ENCODE assay signal across 34 cellular contexts in the genomic region with DNA sequence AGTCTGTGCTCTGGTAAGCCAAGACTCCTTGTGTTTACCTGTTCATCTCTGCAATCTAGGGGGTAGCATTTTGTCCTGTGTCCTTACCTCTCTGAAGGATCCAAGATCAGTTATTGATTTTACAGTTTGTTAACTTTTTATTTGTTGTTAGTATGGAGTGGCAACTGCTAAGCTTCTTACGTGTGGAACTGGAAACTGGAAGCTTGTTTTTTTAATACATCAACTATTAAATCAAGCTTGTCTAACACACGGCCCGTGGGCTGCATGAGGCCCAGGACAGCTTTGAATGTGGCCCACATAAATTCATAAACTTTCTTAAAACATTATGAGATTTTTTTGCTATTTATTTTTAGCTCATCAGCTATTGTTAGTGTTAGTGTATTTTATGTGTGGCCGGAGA. TPM values are rescaled to one million over a fixed set of nuclear protein-coding genes. Genes with fewer than 3 reads are reported as not detected.
"Had no signal": no experiment of that assay in that cellular context is flagged by ENCODE, and none has a peak within 500 bp of the region (broad histone marks: within the 10 kb centered on the region; RNA-seq: fewer than 3 reads in every experiment).

No MANE protein-coding gene starts in this region.

- DNase-seq: activated CD4-positive, alpha-beta T cell treated with anti-CD3 and anti-CD28 coated beads for 48 hours; activated CD4-positive, alpha-beta T cell treated with anti-CD3 and anti-CD28 coated beads, Interleukin-2, amount 50 U/mL, for 48 hours; activated CD8-positive, alpha-beta memory T cell treated with anti-CD3 and anti-CD28 coated beads, Interleukin-2, amount 50 U/mL, for 4 hours; activated effector memory CD4-positive, alpha-beta T cell treated with anti-CD3 and anti-CD28 coated beads, Interleukin-2, amount 50 U/mL, for 16 hours; activated naive CD4-positive, alpha-beta T cell treated with anti-CD3 and anti-CD28 coated beads for 36 hours; activated naive CD8-positive, alpha-beta T cell treated with anti-CD3 and anti-CD28 coated beads for 36 hours; activated T-cell treated with anti-CD3 and anti-CD28 coated beads, Interleukin-2, amount 50 U/mL, for 1 hour; dorsolateral prefrontal cortex; effector memory CD4-positive, alpha-beta T cell; head of caudate nucleus; hippocampal formation; left ventricle myocardium inferior; mammary epithelial cell; nephron progenitor cell; nucleus accumbens; spleen; stimulated activated CD4-positive, alpha-beta T cell treated with anti-CD3 and anti-CD28 coated beads, Interleukin-2, amount 100 ng/mL, for 48 hours; stimulated activated naive CD8-positive, alpha-beta T cell treated with anti-CD3 and anti-CD28 coated beads, Interleukin-15, Interleukin-2, amounts not matched to agents 100 U/mL and 50 U/mL, for 24 hours; T-cell; testis; transverse colon had no signal

- H3K27me3 Mint-ChIP-seq: activated naive CD8-positive, alpha-beta T cell treated with anti-CD3 and anti-CD28 coated beads for 36 hours; brain; T-cell had no signal

- H3K9me3 ChIP-seq: ascending aorta, left ventricle myocardium inferior, spleen, testis, transverse colon had no signal

- H3K27ac ChIP-seq: ascending aorta, cardiac muscle cell, coronary artery, dorsolateral prefrontal cortex, parathyroid adenoma, testis, transverse colon had no signal

- H3K4me3 Mint-ChIP-seq: activated naive CD4-positive, alpha-beta T cell treated with anti-CD3 and anti-CD28 coated beads for 36 hours; activated naive CD8-positive, alpha-beta T cell treated with anti-CD3 and anti-CD28 coated beads for 36 hours; activated T-helper 1 cell treated with anti-CD3 and anti-CD28 coated beads, Interleukin-12 subunit alpha, Interleukin-12 subunit beta, Interleukin-2, Interleukin-4 antibody, amounts not matched to agents 30 ng/mL and 10 ng/mL and 1 ng/mL, durations not matched to agents 14 hours and 24 hours and 36 hours; brain; nephron progenitor cell; T-cell; T-helper 2 cell treated with Interferon-gamma antibody and Interleukin-4, amounts not matched to agents 5 μg/mL and 100 μg/mL, for 36 hours had no signal

- ATAC-seq: activated CD4-positive, CD25-positive, alpha-beta regulatory T cell treated with anti-CD3 and anti-CD28 coated beads, Interleukin-2, amount 50 U/mL, for 24 hours; right cardiac atrium; SK-N-SH treated with all-trans-retinoic acid at 6 μM for 48 hours; stimulated activated naive CD8-positive, alpha-beta T cell treated with anti-CD3 and anti-CD28 coated beads, Interleukin-15, Interleukin-2, amounts not matched to agents 100 U/mL and 50 U/mL, for 24 hours; T-cell had no signal

- FAIRE-seq: keratinocyte had no signal

- H3K9me3 Mint-ChIP-seq: activated naive CD8-positive, alpha-beta T cell treated with anti-CD3 and anti-CD28 coated beads for 36 hours; activated T-helper 1 cell treated with anti-CD3 and anti-CD28 coated beads, Interleukin-12 subunit alpha, Interleukin-12 subunit beta, Interleukin-2, Interleukin-4 antibody, amounts not matched to agents 30 ng/mL and 10 ng/mL and 1 ng/mL, durations not matched to agents 14 hours and 24 hours and 36 hours; T-cell; T-helper 2 cell treated with Interferon-gamma antibody and Interleukin-4, amounts not matched to agents 5 μg/mL and 100 μg/mL, for 36 hours had no signal

- H3K27ac Mint-ChIP-seq: activated naive CD4-positive, alpha-beta T cell treated with anti-CD3 and anti-CD28 coated beads for 36 hours; activated naive CD8-positive, alpha-beta T cell treated with anti-CD3 and anti-CD28 coated beads for 36 hours; activated T-helper 1 cell treated with anti-CD3 and anti-CD28 coated beads, Interleukin-12 subunit alpha, Interleukin-12 subunit beta, Interleukin-2, Interleukin-4 antibody, amounts not matched to agents 30 ng/mL and 10 ng/mL and 1 ng/mL, durations not matched to agents 14 hours and 24 hours and 36 hours; brain; nephron progenitor cell; T-cell; T-helper 2 cell treated with Interferon-gamma antibody and Interleukin-4, amounts not matched to agents 5 μg/mL and 100 μg/mL, for 36 hours had no signal

- H3K4me1 Mint-ChIP-seq: brain, nephron progenitor cell had no signal

- H3K4me1 ChIP-seq: ascending aorta, parathyroid adenoma had no signal

- H3K4me3 ChIP-seq: ascending aorta, cardiac muscle cell, coronary artery, dorsolateral prefrontal cortex, left ventricle myocardium inferior, spleen, testis, transverse colon had no signal

RNA-seq across cellular contexts. Expression of a gene that starts 52.1 kb away (rescaled TPM):
- total RNA-seq: activated CD8-positive, alpha-beta memory T cell treated with anti-CD3 and anti-CD28 coated beads for 36 hours; activated naive CD8-positive, alpha-beta T cell treated with anti-CD3 and anti-CD28 coated beads for 36 hours; activated T-helper 1 cell treated with anti-CD3 and anti-CD28 coated beads, Interleukin-12 subunit alpha, Interleukin-12 subunit beta, Interleukin-2, Interleukin-4 antibody, amounts not matched to agents 30 ng/mL and 10 ng/mL and 1 ng/mL, durations not matched to agents 14 hours and 24 hours and 36 hours; pulmonary artery endothelial cell had no signal
